Comparison of ENCODE assay signal across 9 cellular contexts in the genomic region with DNA sequence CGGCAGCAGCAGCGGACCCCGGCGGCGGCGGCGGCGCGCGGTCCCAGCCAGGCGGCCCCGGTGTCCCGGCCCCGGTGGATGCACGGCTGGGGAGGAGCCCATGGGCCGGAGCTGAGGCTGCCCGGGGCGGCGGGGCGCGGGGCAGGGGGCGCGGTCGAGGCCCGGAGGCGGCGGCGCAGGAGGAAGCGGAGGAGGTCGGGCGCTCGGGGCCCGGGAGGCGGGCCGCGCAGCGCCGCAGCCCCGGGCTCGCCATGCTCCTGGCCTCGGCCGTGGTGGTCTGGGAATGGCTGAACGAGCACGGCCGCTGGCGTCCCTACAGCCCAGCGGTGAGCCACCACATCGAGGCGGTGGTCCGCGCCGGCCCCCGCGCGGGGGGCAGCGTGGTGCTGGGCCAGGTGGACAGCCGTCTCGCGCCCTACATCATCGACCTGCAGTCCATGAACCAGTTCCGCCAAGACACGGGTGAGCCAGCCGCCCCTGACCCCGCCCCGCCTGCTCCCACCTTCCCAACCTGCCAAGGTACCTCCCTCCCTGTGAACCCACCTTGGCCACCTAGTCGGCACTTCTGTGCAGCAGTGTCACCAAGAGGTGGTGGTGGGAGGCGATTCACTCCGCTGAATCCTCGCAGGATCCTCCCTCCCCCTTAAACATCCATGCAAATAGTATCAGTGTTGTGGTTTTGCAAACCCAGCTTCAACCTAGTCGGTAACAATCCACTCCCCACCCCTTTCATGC. TPM values are rescaled to one million over a fixed set of nuclear protein-coding genes. Genes with fewer than 3 reads are reported as not detected.
DNase-seq lines count a peak whose midpoint lies in the region; ATAC-seq, FAIRE-seq and TF ChIP-seq lines count a peak whose summit lies in the region.
"Had no signal": no experiment of that assay in that cellular context is flagged by ENCODE, and none has a peak within 500 bp of the region (broad histone marks: within the 10 kb centered on the region; RNA-seq: fewer than 3 reads in every experiment).

No MANE protein-coding gene starts in this region.

- H3K79me2 ChIP-seq in GM23338 (replicated peaks; ENCODE audit: insufficient read depth): peaks cover 14% of the 10 kb centered on the region

- no CpG with 5 or more reads among the region's 70 CpGs for whole genome bisulfite sequencing in iPS DF 6.9 (ENCODE audit: insufficient coverage, insufficient read length)
- WGBS in small intestine, 3 donors: 0 to 1% (median 0%) methylated on average over 33 to 70 of the region's 70 CpGs

- H3K9me3 Mint-ChIP-seq in GM23338: no peaks in the 10 kb centered on the region
- H3K9me3 Mint-ChIP-seq in activated naive CD8-positive, alpha-beta T cell treated with anti-CD3 and anti-CD28 coated beads, Interleukin-2, amount 50 U/mL, for 24 hours: no peaks in the 10 kb centered on the region

- peaks cover 14% of the 10 kb centered on the region for H3K27me3 Mint-ChIP-seq in GM23338 (ENCODE audit: insufficient read depth, low read depth, poor library complexity)
- H3K27me3 Mint-ChIP-seq in activated naive CD8-positive, alpha-beta T cell treated with anti-CD3 and anti-CD28 coated beads, Interleukin-2, amount 50 U/mL, for 24 hours: peaks cover 24% of the 10 kb centered on the region

- H3K9me3 ChIP-seq in MG63 (no peaks in the 10 kb centered on the region), iPS DF 6.9 (ENCODE audit: control insufficient read depth, insufficient read depth, low read length) (no peaks in the 10 kb centered on the region), small intestine (ENCODE audit: control insufficient read depth, low read depth) (no peaks in the 10 kb centered on the region)

- ATAC-seq in GM18511 (IDR thresholded peaks at IDR 0.05; ENCODE audit: unreplicated experiment) (peak; percentile 45), GM23338 (peak; percentile 12)
- no peak for ATAC-seq in activated naive CD8-positive, alpha-beta T cell treated with anti-CD3 and anti-CD28 coated beads, Interleukin-2, amount 50 U/mL, for 24 hours

- H3K36me3 Mint-ChIP-seq in GM23338 (ENCODE audit: low read depth): peaks cover 12% of the 10 kb centered on the region
- no peaks in the 10 kb centered on the region for H3K36me3 Mint-ChIP-seq in activated naive CD8-positive, alpha-beta T cell treated with anti-CD3 and anti-CD28 coated beads, Interleukin-2, amount 50 U/mL, for 24 hours (ENCODE audit: low read depth)

- peak overlapping the region; percentile 97 for H2AFZ ChIP-seq in GM23338

- peak overlapping the region; percentile 78; the same call in 1 of the 2 replicates for H3K27ac Mint-ChIP-seq in GM23338
- peak overlapping the region; percentile 26 for H3K27ac Mint-ChIP-seq in activated naive CD8-positive, alpha-beta T cell treated with anti-CD3 and anti-CD28 coated beads, Interleukin-2, amount 50 U/mL, for 24 hours

- FAIRE-seq in small intestine (lab: Jason Lieb, UNC): no peak

- H3K4me1 Mint-ChIP-seq in GM23338: peaks cover 31% of the 10 kb centered on the region
- H3K4me1 Mint-ChIP-seq in activated naive CD8-positive, alpha-beta T cell treated with anti-CD3 and anti-CD28 coated beads, Interleukin-2, amount 50 U/mL, for 24 hours: peaks cover 15% of the 10 kb centered on the region

- H3K36me3 ChIP-seq in GM23338 (ENCODE audit: insufficient read depth): no peaks in the 10 kb centered on the region
- peaks cover 30% of the 10 kb centered on the region for H3K36me3 ChIP-seq in MG63
- H3K36me3 ChIP-seq in iPS DF 6.9 (ENCODE audit: control insufficient read depth, insufficient read depth, low read length): no peaks in the 10 kb centered on the region
- H3K36me3 ChIP-seq in small intestine (ENCODE audit: control insufficient read depth in 2 of 2, insufficient read depth in 2 of 2, low read length in 2 of 2): no peaks in the 10 kb centered on the region

- no peak for TF ChIP-seq CTCF in GM23338 (conservative IDR thresholded peaks at IDR 0.05; ENCODE audit: low read depth in 2 of 2)

- H3K27ac ChIP-seq in GM23338 (ENCODE audit: low read depth): no peak overlapping the region
- no peak overlapping the region for H3K27ac ChIP-seq in iPS DF 6.9 (ENCODE audit: low read length)
- H3K27ac ChIP-seq in small intestine (ENCODE audit: low read depth in 1 of 2, low read length in 1 of 2): peak overlapping the region; percentile 92 to 97

- H3K27me3 ChIP-seq in GM23338 (ENCODE audit: insufficient read depth) (peaks cover 6% of the 10 kb centered on the region; the same call in 1 of the 2 replicates), MG63 (no peaks in the 10 kb centered on the region), iPS DF 6.9 (ENCODE audit: control insufficient read depth, insufficient read depth, low read length) (no peaks in the 10 kb centered on the region), small intestine (ENCODE audit: control insufficient read depth in 2 of 2, insufficient read depth in 2 of 2, low read length in 2 of 2) (no peaks in the 10 kb centered on the region)

- H3K4me3 ChIP-seq in GM23338 (peak overlapping the region; percentile 83), MG63 (peak overlapping the region; percentile 62), iPS DF 6.9 (ENCODE audit: low read length) (peak overlapping the region; percentile 63), small intestine (ENCODE audit: low read depth in 1 of 2, low read length in 2 of 2) (peak overlapping the region; percentile 76 to 84)

- H3K9me2 ChIP-seq in GM23338 (ENCODE audit: insufficient read depth): no peaks in the 10 kb centered on the region; the same call in 1 of the 2 replicates

- H3K4me1 ChIP-seq in GM23338 (ENCODE audit: insufficient read depth) (peaks cover 13% of the 10 kb centered on the region), iPS DF 6.9 (ENCODE audit: control insufficient read depth, insufficient read depth, low read length) (no peaks in the 10 kb centered on the region; the same call in 1 of the 2 replicates), small intestine (ENCODE audit: control insufficient read depth in 2 of 2, insufficient read depth in 1 of 2, low read depth in 1 of 2, low read length in 1 of 2) (peaks cover 7 to 10% of the 10 kb centered on the region in 2 donors)

- H3K4me3 Mint-ChIP-seq in GM23338: peak overlapping the region; percentile 91
- H3K4me3 Mint-ChIP-seq in activated naive CD8-positive, alpha-beta T cell treated with anti-CD3 and anti-CD28 coated beads, Interleukin-2, amount 50 U/mL, for 24 hours: peak overlapping the region; percentile 77

- H3K4me2 ChIP-seq in GM23338: peak overlapping the region; percentile 99

- 0 out of 2 replicates have a peak, but pooled peaks cover 7% of the 10 kb centered on the region for H4K20me1 ChIP-seq in GM23338 (replicated peaks; ENCODE audit: insufficient read depth)

- peaks cover 5% of the 10 kb centered on the region; the same call in 1 of the 2 replicates for H3F3A ChIP-seq in GM23338 (replicated peaks; ENCODE audit: low read depth)

- DNase-seq in GM23338 (ENCODE audit: low spot score) (peak; percentile 52), MG63 (peak; percentile 23), iPS DF 6.9 (ENCODE audit: low read depth, low spot score) (no peak), small intestine (peak; percentile 47), NOMO-1 treated with DMSO at 0.1 percent for 48 hours (lab: John Stamatoyannopoulos, UW; ENCODE audit: unreplicated experiment) (no peak), cerebellar cortex (ENCODE audit: low spot score) (no peak)
- DNase-seq in activated naive CD8-positive, alpha-beta T cell treated with anti-CD3 and anti-CD28 coated beads, Interleukin-2, amount 50 U/mL, for 24 hours: peak; percentile 21

TF ChIP-seq in GM23338, 12 proteins besides CTCF, POLR2A, EP300 and RAD21 (continues in another document):
- TF ChIP-seq STAT1 (IDR thresholded peaks at IDR 0.05; ENCODE audit: unreplicated experiment) (no peak), EZH2 (IDR thresholded peaks at IDR 0.05; ENCODE audit: low read depth, unreplicated experiment) (no peak)

RNA-seq across cellular contexts. Expression of a gene that starts 0.6 kb away (rescaled TPM):
- 13.8 and 14.7 TPM in 2 replicates for total RNA-seq in GM23338 (2014; rRNA removed; shearing (Covaris generic))
- 4.2 and 4.3 TPM in 2 replicates for polyA plus RNA-seq in GM23338 (2016; fragmentation: Nextera tagmentation; extraction: Ambion mirVana)
- 18.8 and 22.7 TPM in 2 replicates for total RNA-seq in MG63 (2014; rRNA removed; shearing (Covaris generic); ENCODE audit: low replicate concordance)
- 10 to 100 TPM; 12.2 to 23.8 (median 21.0) TPM for polyA plus RNA-seq in small intestine

RNA-seq across cellular contexts. Expression of a gene that starts 29.9 kb away (rescaled TPM):
- total RNA-seq in GM23338 (2014; rRNA removed; shearing (Covaris generic)): 31.7 and 38.1 TPM in 2 replicates
- polyA plus RNA-seq in GM23338 (2016; fragmentation: Nextera tagmentation; extraction: Ambion mirVana): 18.9 and 23.0 TPM in 2 replicates
- 51.9 and 55.0 TPM in 2 replicates for total RNA-seq in MG63 (2014; rRNA removed; shearing (Covaris generic); ENCODE audit: low replicate concordance)
- polyA plus RNA-seq in small intestine: 10 to 100 TPM; 16.2 to 19.5 (median 17.9) TPM

RNA-seq across cellular contexts. Expression of a gene that starts 40.2 kb away (rescaled TPM):
- not detected in 2 replicates for total RNA-seq in GM23338 (2014; rRNA removed; shearing (Covaris generic))
- polyA plus RNA-seq in GM23338 (2016; fragmentation: Nextera tagmentation; extraction: Ambion mirVana) (0.07 TPM in 1 of 2 replicates, not detected in the other), small intestine (1 to 10 TPM; 1.8 to 8.8 (median 6.5) TPM)
- total RNA-seq in MG63 (2014; rRNA removed; shearing (Covaris generic); ENCODE audit: low replicate concordance): not detected in 2 replicates
- total RNA-seq: dermis microvascular lymphatic vessel endothelial cell had no signal

Comparison
In these comparisons a context has a peak if more than half of its experiments do, and no peak if none do; other contexts are left out.
1. DNase-seq: peak in GM23338 (single experiment), MG63 (single experiment), activated naive CD8-positive, alpha-beta T cell treated with anti-CD3 and anti-CD28 coated beads, Interleukin-2, amount 50 U/mL, for 24 hours (single experiment) and small intestine (single experiment); none in iPS DF 6.9 (single experiment), NOMO-1 treated with DMSO at 0.1 percent for 48 hours (single experiment) and cerebellar cortex (single experiment).
2. H3K27ac ChIP-seq: peak in small intestine (2 of 2); none in GM23338 (single experiment) and iPS DF 6.9 (single experiment).
3. Peak in every context shown above with its lines, with median percentiles within 50 percentile points of each other: H3K4me3 ChIP-seq.